In the genomic region with DNA sequence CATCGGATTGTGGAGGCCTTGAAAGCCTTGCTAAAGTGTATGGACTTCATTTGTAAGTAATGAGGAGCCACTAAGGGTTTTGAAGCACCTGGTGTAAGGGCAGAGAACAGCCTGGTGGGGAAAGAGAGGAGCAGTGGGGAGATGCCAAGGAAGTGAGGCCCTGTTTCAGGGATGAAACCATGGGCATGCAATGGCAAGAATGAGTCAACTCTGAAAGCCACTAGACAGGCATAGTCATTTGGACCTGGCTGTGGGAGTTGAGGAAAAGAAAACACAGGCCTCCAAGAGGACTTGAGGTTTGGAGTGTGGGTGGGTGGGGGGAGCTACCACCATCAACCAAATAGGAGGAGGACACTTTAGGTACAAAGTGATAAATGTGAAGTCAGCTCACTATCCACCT, we compare ENCODE assay signal across 19 cellular contexts. TPM values are rescaled to one million over a fixed set of nuclear protein-coding genes. Genes with fewer than 3 reads are reported as not detected.
DNase-seq lines count a peak whose midpoint lies in the region; ATAC-seq and TF ChIP-seq lines count a peak whose summit lies in the region.
"Had no signal": no experiment of that assay in that cellular context is flagged by ENCODE, and none has a peak within 500 bp of the region (broad histone marks: within the 10 kb centered on the region; RNA-seq: fewer than 3 reads in every experiment).

No MANE protein-coding gene starts in this region.

- H3K27ac ChIP-seq in neural progenitor cell = no peak overlapping the region
- H3K27ac ChIP-seq: adrenal gland, epithelial cell of prostate, RWPE1, uterus had no signal

- H3K27me3 ChIP-seq in neural progenitor cell = no peaks in the 10 kb centered on the region
- H3K27me3 ChIP-seq: adrenal gland, uterus had no signal

- H3F3A ChIP-seq in neural progenitor cell (ENCODE audit: low read depth) = no peaks in the 10 kb centered on the region

- no peaks in the 10 kb centered on the region for H3K4me1 ChIP-seq in neural progenitor cell
- H3K4me1 ChIP-seq: adrenal gland, Caco-2, uterus had no signal

- peak overlapping the region; percentile 20 for H3K27ac Mint-ChIP-seq in activated T-cell treated with anti-CD3 and anti-CD28 coated beads, Interleukin-2, amount 50 U/mL, for 24 hours
- H3K27ac Mint-ChIP-seq in stimulated activated effector memory CD8-positive, alpha-beta T cell treated with anti-CD3 and anti-CD28 coated beads, Interleukin-12 subunit alpha, Interleukin-12 subunit beta, amount 100 ng/mL, for 72 hours = peak overlapping the region; percentile 68
- no peak overlapping the region for H3K27ac Mint-ChIP-seq in neural progenitor cell
- H3K27ac Mint-ChIP-seq: T-cell had no signal

- no peaks in the 10 kb centered on the region for H3K9me3 ChIP-seq in neural progenitor cell (ENCODE audit: low read depth)
- H3K9me3 ChIP-seq: adrenal gland, Caco-2, uterus had no signal

- H4K20me1 ChIP-seq in neural progenitor cell (ENCODE audit: low read depth) = no peaks in the 10 kb centered on the region

- H3K27me3 Mint-ChIP-seq in activated T-cell treated with anti-CD3 and anti-CD28 coated beads, Interleukin-2, amount 50 U/mL, for 24 hours = peaks cover 11% of the 10 kb centered on the region
- H3K27me3 Mint-ChIP-seq in neural progenitor cell (ENCODE audit: insufficient read depth, low read depth) = peaks cover 4% of the 10 kb centered on the region

- H3K4me3 Mint-ChIP-seq in activated T-cell treated with anti-CD3 and anti-CD28 coated beads, Interleukin-2, amount 50 U/mL, for 24 hours = no peak overlapping the region
- H3K4me3 Mint-ChIP-seq in stimulated activated effector memory CD8-positive, alpha-beta T cell treated with anti-CD3 and anti-CD28 coated beads, Interleukin-12 subunit alpha, Interleukin-12 subunit beta, amount 100 ng/mL, for 72 hours = peak overlapping the region; percentile 0
- no peak overlapping the region for H3K4me3 Mint-ChIP-seq in neural progenitor cell
- H3K4me3 Mint-ChIP-seq: T-cell had no signal

- no peaks in the 10 kb centered on the region for H3K9me3 Mint-ChIP-seq in activated T-cell treated with anti-CD3 and anti-CD28 coated beads, Interleukin-2, amount 50 U/mL, for 24 hours
- H3K9me3 Mint-ChIP-seq in stimulated activated effector memory CD8-positive, alpha-beta T cell treated with anti-CD3 and anti-CD28 coated beads, Interleukin-12 subunit alpha, Interleukin-12 subunit beta, amount 100 ng/mL, for 72 hours = no peaks in the 10 kb centered on the region
- H3K9me3 Mint-ChIP-seq in neural progenitor cell = peaks cover 3% of the 10 kb centered on the region
- H3K9me3 Mint-ChIP-seq: T-cell had no signal

- no peaks in the 10 kb centered on the region for H3K36me3 ChIP-seq in neural progenitor cell
- H3K36me3 ChIP-seq: adrenal gland, uterus had no signal

- ATAC-seq in stimulated activated effector memory CD8-positive, alpha-beta T cell treated with anti-CD3 and anti-CD28 coated beads, Interleukin-12 subunit alpha, Interleukin-12 subunit beta, amount 100 ng/mL, for 72 hours = peak; percentile 82
- ATAC-seq: HepG2, T-cell had no signal

- no peak overlapping the region for H2AFZ ChIP-seq in neural progenitor cell (replicated peaks)

- H3K4me3 ChIP-seq in fibroblast of mammary gland (ENCODE audit: control insufficient read depth, low read depth, low read length) (no peak overlapping the region), neural progenitor cell (no peak overlapping the region)
- H3K4me3 ChIP-seq: adrenal gland, uterus had no signal

- no peak for TF ChIP-seq CTCF in fibroblast of mammary gland (conservative IDR thresholded peaks at IDR 0.05; ENCODE audit: control insufficient read depth, insufficient read depth, low read depth, low read length)
- TF ChIP-seq CTCF in neural progenitor cell (IDR thresholded peaks at IDR 0.05) = no peak

- peak; percentile 41 for DNase-seq in activated T-cell treated with anti-CD3 and anti-CD28 coated beads for 48 hours (ENCODE audit: low read depth)
- DNase-seq in activated T-cell treated with anti-CD3 and anti-CD28 coated beads for 4 hours = no peak
- DNase-seq in activated T-cell treated with anti-CD3 and anti-CD28 coated beads, Interleukin-2, amount 50 U/mL, for 24 hours = no peak
- peak; percentile 10 for DNase-seq in fibroblast of mammary gland (ENCODE audit: low read depth)
- DNase-seq in stimulated activated effector memory CD8-positive, alpha-beta T cell treated with anti-CD3 and anti-CD28 coated beads, Interleukin-12 subunit alpha, Interleukin-12 subunit beta, amount 100 ng/mL, for 72 hours (ENCODE audit: low spot score in 2 of 2) = peak in 1 of 2 donors; percentile 58
- DNase-seq in neural progenitor cell (ENCODE audit: low spot score) = no peak
- DNase-seq in DMS153 treated with DMSO at 0.1 percent for 48 hours (lab: John Stamatoyannopoulos, UW; ENCODE audit: unreplicated experiment) = no peak
- no peak for DNase-seq in NCI-H2171 treated with DMSO at 0.1 percent for 48 hours (lab: John Stamatoyannopoulos, UW)
- DNase-seq: ACHN, adrenal gland, Caco-2, GOT3, NCI-H2107, occipital lobe, T-cell, uterus had no signal

- H3K79me2 ChIP-seq in neural progenitor cell (ENCODE audit: low read depth) = no peaks in the 10 kb centered on the region

- no peak overlapping the region for H3K4me2 ChIP-seq in neural progenitor cell

- peaks cover 33% of the 10 kb centered on the region for H3K4me1 Mint-ChIP-seq in activated T-cell treated with anti-CD3 and anti-CD28 coated beads, Interleukin-2, amount 50 U/mL, for 24 hours (ENCODE audit: low read depth)
- peaks cover 51% of the 10 kb centered on the region for H3K4me1 Mint-ChIP-seq in stimulated activated effector memory CD8-positive, alpha-beta T cell treated with anti-CD3 and anti-CD28 coated beads, Interleukin-12 subunit alpha, Interleukin-12 subunit beta, amount 100 ng/mL, for 72 hours
- H3K4me1 Mint-ChIP-seq in neural progenitor cell = no peaks in the 10 kb centered on the region

- H3K9ac ChIP-seq in neural progenitor cell = no peak overlapping the region

- H3K36me3 Mint-ChIP-seq in activated T-cell treated with anti-CD3 and anti-CD28 coated beads, Interleukin-2, amount 50 U/mL, for 24 hours (ENCODE audit: low read depth) = no peaks in the 10 kb centered on the region
- no peaks in the 10 kb centered on the region for H3K36me3 Mint-ChIP-seq in stimulated activated effector memory CD8-positive, alpha-beta T cell treated with anti-CD3 and anti-CD28 coated beads, Interleukin-12 subunit alpha, Interleukin-12 subunit beta, amount 100 ng/mL, for 72 hours
- H3K36me3 Mint-ChIP-seq in neural progenitor cell = no peaks in the 10 kb centered on the region
- H3K36me3 Mint-ChIP-seq: T-cell had no signal

RNA-seq across cellular contexts. Expression of gene XCR1, which starts 7.6 kb away (rescaled TPM):
- total RNA-seq in neural progenitor cell (ENCODE audit: low replicate concordance) = not detected in 2 replicates
- total RNA-seq: Caco-2, HepG2, occipital lobe had no signal

RNA-seq across cellular contexts. Expression of gene FYCO1, which starts 24.1 kb away (rescaled TPM):
- 6.8 and 11.4 TPM in 2 replicates for total RNA-seq in neural progenitor cell (ENCODE audit: low replicate concordance)

Comparison
In these comparisons a context has a peak if more than half of its experiments do, and no peak if none do; other contexts are left out.
1. DNase-seq: peak in activated T-cell treated with anti-CD3 and anti-CD28 coated beads for 48 hours (single experiment) and fibroblast of mammary gland (single experiment); none in activated T-cell treated with anti-CD3 and anti-CD28 coated beads for 4 hours (single experiment), activated T-cell treated with anti-CD3 and anti-CD28 coated beads, Interleukin-2, amount 50 U/mL, for 24 hours (single experiment), neural progenitor cell (single experiment), DMS153 treated with DMSO at 0.1 percent for 48 hours (single experiment) and NCI-H2171 treated with DMSO at 0.1 percent for 48 hours (single experiment).